Comparison of ENCODE assay signal across 9 cellular contexts in genomic region chr17:48791128-48792032, GRCh38. TPM values are rescaled to one million over a fixed set of nuclear protein-coding genes. Genes with fewer than 3 reads are reported as not detected.
A peak's percentile ranks its signal among the peaks of the same experiment; 100 is the strongest.
DNase-seq lines count a peak whose midpoint lies in the region; ATAC-seq and TF ChIP-seq lines count a peak whose summit lies in the region.
"Had no signal": no experiment of that assay in that cellular context is flagged by ENCODE, and none has a peak within 500 bp of the region (broad histone marks: within the 10 kb centered on the region; RNA-seq: fewer than 3 reads in every experiment).

No MANE protein-coding gene starts in this region.

- H3K79me2 ChIP-seq in MM.1S (ENCODE audit: low read length), result no peaks in the 10 kb centered on the region

- peak overlapping the region; percentile 51 for H3K4me2 ChIP-seq in MM.1S (ENCODE audit: low read depth, low read length)

- ATAC-seq in T-helper 17 cell (no peak), HG03442 (IDR thresholded peaks at IDR 0.05; ENCODE audit: unreplicated experiment) (no peak)
- ATAC-seq in effector memory CD8-positive, alpha-beta T cell (replicated peaks), result peak; percentile 49

- H3K9me2 ChIP-seq in MM.1S (replicated peaks; ENCODE audit: insufficient read depth, low read length), result no peaks in the 10 kb centered on the region

- no peaks in the 10 kb centered on the region for H3K4me1 Mint-ChIP-seq in T-helper 17 cell
- peaks cover 0 to 2% of the 10 kb centered on the region in 2 donors for H3K4me1 Mint-ChIP-seq in effector memory CD8-positive, alpha-beta T cell (ENCODE audit: low read depth in 2 of 2)

- peaks cover 87% of the 10 kb centered on the region for H3K27me3 Mint-ChIP-seq in T-helper 17 cell
- H3K27me3 Mint-ChIP-seq in effector memory CD8-positive, alpha-beta T cell, result peaks cover 60 to 96% of the 10 kb centered on the region in 2 donors

- peak overlapping the region; percentile 45 for H3K27ac Mint-ChIP-seq in T-helper 17 cell
- no peak overlapping the region for H3K27ac Mint-ChIP-seq in effector memory CD8-positive, alpha-beta T cell
- H3K27ac Mint-ChIP-seq: IgD-negative memory B cell had no signal

- H3K4me3 Mint-ChIP-seq in T-helper 17 cell, result no peak overlapping the region
- no peak overlapping the region for H3K4me3 Mint-ChIP-seq in effector memory CD8-positive, alpha-beta T cell
- H3K4me3 Mint-ChIP-seq: IgD-negative memory B cell had no signal

- H3K27me3 ChIP-seq in GM06990 (replicated peaks; ENCODE audit: control insufficient read depth, insufficient read depth, low read length), result no peaks in the 10 kb centered on the region; the same call in none of the 2 replicates
- peaks cover 3% of the 10 kb centered on the region; the same call in 1 of the 2 replicates for H3K27me3 ChIP-seq in MM.1S (replicated peaks; ENCODE audit: insufficient read depth, low read length)
- H3K27me3 ChIP-seq in testis, result no peaks in the 10 kb centered on the region

- peak; percentile 68 for DNase-seq in AG09319 (ENCODE audit: extremely low read depth, low read depth)
- DNase-seq in GM06990 (ENCODE audit: extremely low read depth, insufficient read length), result peak; percentile 51
- peak; percentile 34 for DNase-seq in MM.1S
- no peak for DNase-seq in T-helper 17 cell
- no peak for DNase-seq in effector memory CD8-positive, alpha-beta T cell
- DNase-seq in lung microvascular endothelial cell (ENCODE audit: low read depth in 2 of 2), result peak; percentile 62 to 79
- peak; percentile 91 for DNase-seq in testis

- H3K27ac ChIP-seq in MM.1S (ENCODE audit: low read length) (no peak overlapping the region), testis (no peak overlapping the region)

- H4K20me1 ChIP-seq in MM.1S (ENCODE audit: insufficient read depth, low read length), result no peaks in the 10 kb centered on the region

- intact Hi-C loops in testis (cut with DNase I; ENCODE audit: low total_unique reads), result loop anchor here (10.0 kb wide), 1 partner anchor 67 kb away; the partner anchor contains the start of genes HOXB13, PRAC1 and PRAC2

- H3K4me1 ChIP-seq in MM.1S (ENCODE audit: low read length), result peaks cover 6% of the 10 kb centered on the region; the same call in 1 of the 2 replicates
- H3K4me1 ChIP-seq in testis, result no peaks in the 10 kb centered on the region

- H3K9ac ChIP-seq in MM.1S (ENCODE audit: low read length), result no peak overlapping the region

- H2AFZ ChIP-seq in MM.1S (ENCODE audit: low read length), result peak overlapping the region; percentile 12

- H3K9me3 ChIP-seq in MM.1S (replicated peaks; ENCODE audit: insufficient read depth, low read length), result no peaks in the 10 kb centered on the region
- H3K9me3 ChIP-seq in T-helper 17 cell (ENCODE audit: control insufficient read depth, low read length, poor library complexity, severe bottlenecking), result no peaks in the 10 kb centered on the region
- H3K9me3 ChIP-seq in testis, result no peaks in the 10 kb centered on the region

- no peaks in the 10 kb centered on the region for H3K9me3 Mint-ChIP-seq in effector memory CD8-positive, alpha-beta T cell
- H3K9me3 Mint-ChIP-seq: IgD-negative memory B cell had no signal

- TF ChIP-seq POLR2A in testis (IDR thresholded peaks at IDR 0.05), result no peak

- peaks cover 3% of the 10 kb centered on the region for H3K36me3 Mint-ChIP-seq in T-helper 17 cell (ENCODE audit: low read depth)
- H3K36me3 Mint-ChIP-seq in effector memory CD8-positive, alpha-beta T cell (ENCODE audit: insufficient read depth), result no peaks in the 10 kb centered on the region
- H3K36me3 Mint-ChIP-seq: IgD-negative memory B cell had no signal

- H3F3A ChIP-seq in MM.1S (ENCODE audit: insufficient read depth, low read length), result no peaks in the 10 kb centered on the region

- 56 to 57% methylated on average over 10 to 14 of the region's 14 CpGs for WGBS in testis, 2 donors

- H3K36me3 ChIP-seq in GM06990 (ENCODE audit: control insufficient read depth, insufficient read depth, low read length) (no peaks in the 10 kb centered on the region), MM.1S (replicated peaks; ENCODE audit: insufficient read depth, low read length) (no peaks in the 10 kb centered on the region), testis (ENCODE audit: low read depth, missing control alignments) (no peaks in the 10 kb centered on the region)

- TF ChIP-seq CTCF in AG09319 (IDR thresholded peaks at IDR 0.05; ENCODE audit: low read depth, low read length), result peak; percentile 90
- TF ChIP-seq CTCF in GM06990 (IDR thresholded peaks at IDR 0.05; ENCODE audit: insufficient read depth, low read length, poor library complexity, severe bottlenecking), result peak; percentile 75
- TF ChIP-seq CTCF in MM.1S (IDR thresholded peaks at IDR 0.05; ENCODE audit: low read length), result peak; percentile 74
- TF ChIP-seq CTCF in testis (IDR thresholded peaks at IDR 0.05), result peak; percentile 66 to 74 (median 68)

- H3K4me3 ChIP-seq in GM06990 (replicated peaks; ENCODE audit: low read depth, low read length), result no peak overlapping the region; the same call in 1 of the 2 replicates
- H3K4me3 ChIP-seq in MM.1S (ENCODE audit: low read length), result no peak overlapping the region
- no peak overlapping the region for H3K4me3 ChIP-seq in testis

RNA-seq across cellular contexts. Expression of gene TTLL6, which starts 25.6 kb away (rescaled TPM):
- not detected for total RNA-seq in T-helper 17 cell
- not detected in 2 replicates for total RNA-seq in lung microvascular endothelial cell
- 10 to 100 TPM; 18.5 to 44.3 TPM for total RNA-seq in testis
- polyA plus RNA-seq in testis (ENCODE audit: insufficient read depth, low read depth, low replicate concordance), result 70.9 TPM
- polyA plus RNA-seq: IgD-negative memory B cell had no signal

RNA-seq across cellular contexts. Expression of gene CALCOCO2, which starts 39.5 kb away (rescaled TPM):
- total RNA-seq in T-helper 17 cell (100 to 1,000 TPM; 152 to 154 TPM), lung microvascular endothelial cell (19.6 and 31.7 TPM in 2 replicates), testis (100 to 1,000 TPM; 117 to 153 TPM)
- 351 TPM for polyA plus RNA-seq in testis (ENCODE audit: insufficient read depth, low read depth, low replicate concordance)

Comparison
In these comparisons a context has a peak if more than half of its experiments do, and no peak if none do; other contexts are left out.
1. DNase-seq: peak in AG09319 (single experiment), GM06990 (single experiment), MM.1S (single experiment), lung microvascular endothelial cell (2 of 2) and testis (single experiment); none in T-helper 17 cell (0 of 3) and effector memory CD8-positive, alpha-beta T cell (0 of 3).
2. RNA of gene TTLL6, which starts 25.6 kb away (total RNA-seq): 18.5 to 44.3 TPM in testis; not detected in T-helper 17 cell and not detected in lung microvascular endothelial cell; every median in the first group is over 10 times any median in the second.
3. Peak in every context shown above with its lines, with median percentiles within 50 percentile points of each other: CTCF ChIP-seq.